1 cellular context compared by ENCODE assay signal in genomic region chr9:93119953-93120845, GRCh38.
TF ChIP-seq lines count a peak whose summit lies in the region.

No MANE protein-coding gene starts in this region.

TF ChIP-seq in K562, 482 proteins besides CTCF, POLR2A, EP300 and RAD21 (continued from another document and continues in another):
- no peak for TF ChIP-seq RERE (CRISPR knock-in tag; IDR thresholded peaks at IDR 0.05; ENCODE audit: borderline replicate concordance)
- no peak for TF ChIP-seq ZFPM2 (CRISPR knock-in tag; IDR thresholded peaks at IDR 0.05)
- TF ChIP-seq NKRF (IDR thresholded peaks at IDR 0.05; ENCODE audit: borderline replicate concordance): no peak
- no peak for TF ChIP-seq DNMT1 (IDR thresholded peaks at IDR 0.05)
- no peak for TF ChIP-seq MBD1 (CRISPR knock-in tag; IDR thresholded peaks at IDR 0.05)
- no peak for TF ChIP-seq ZNF23 (CRISPR knock-in tag; IDR thresholded peaks at IDR 0.05)
- TF ChIP-seq ZNF224 (CRISPR knock-in tag; IDR thresholded peaks at IDR 0.05): no peak
- no peak for TF ChIP-seq PURB (CRISPR knock-in tag; IDR thresholded peaks at IDR 0.05; ENCODE audit: low read depth)
- TF ChIP-seq NCOA6 (IDR thresholded peaks at IDR 0.05): no peak
- no peak for TF ChIP-seq HNRNPK (IDR thresholded peaks at IDR 0.05; ENCODE audit: low read depth, low read length, poor library complexity, severe bottlenecking)
- TF ChIP-seq NRF1 (conservative IDR thresholded peaks at IDR 0.05 in 1 of 2, IDR thresholded peaks at IDR 0.05 in 1 of 2): peak; percentile 66 to 75; a peak in 3 of 4 replicates
- no peak for TF ChIP-seq HDAC8 (tag; IDR thresholded peaks at IDR 0.05)
- no peak for TF ChIP-seq ZNF263 (CRISPR knock-in tag; IDR thresholded peaks at IDR 0.05; ENCODE audit: borderline replicate concordance)
- no peak for TF ChIP-seq ILK (tag; IDR thresholded peaks at IDR 0.05; ENCODE audit: borderline replicate concordance, low read depth)
- TF ChIP-seq ELF2 (CRISPR knock-in tag; IDR thresholded peaks at IDR 0.05): no peak
- TF ChIP-seq ZNF512 (tag; IDR thresholded peaks at IDR 0.05): no peak
- no peak for TF ChIP-seq ZNF561 (CRISPR knock-in tag; conservative IDR thresholded peaks at IDR 0.05)
- peak; percentile 42; the same call in 1 of the 2 replicates for TF ChIP-seq ESRRA (IDR thresholded peaks at IDR 0.05; ENCODE audit: borderline replicate concordance, low read depth)
- TF ChIP-seq BCOR (IDR thresholded peaks at IDR 0.05): no peak
- TF ChIP-seq FOXA1 (IDR thresholded peaks at IDR 0.05; ENCODE audit: borderline replicate concordance): no peak
- TF ChIP-seq ZNF3 (CRISPR knock-in tag; IDR thresholded peaks at IDR 0.05): no peak
- no peak for TF ChIP-seq DMBX1 (CRISPR knock-in tag; IDR thresholded peaks at IDR 0.05; ENCODE audit: borderline replicate concordance)
- TF ChIP-seq FOXA3 (CRISPR knock-in tag; conservative IDR thresholded peaks at IDR 0.05 in 1 of 2, IDR thresholded peaks at IDR 0.05 in 1 of 2): no peak
- no peak for TF ChIP-seq ZNF507 (tag; conservative IDR thresholded peaks at IDR 0.05)
- TF ChIP-seq CREB3 (tag; conservative IDR thresholded peaks at IDR 0.05; ENCODE audit: low read depth): no peak
- TF ChIP-seq ZNF75A (CRISPR knock-in tag; IDR thresholded peaks at IDR 0.05): no peak
- 0 out of 2 replicates have a peak, but pooled peaks have one; percentile 26 for TF ChIP-seq SAFB (IDR thresholded peaks at IDR 0.05; ENCODE audit: borderline replicate concordance, low read depth, low read length)
- TF ChIP-seq VEZF1 (CRISPR knock-in tag; IDR thresholded peaks at IDR 0.05): peak; percentile 90
- no peak for TF ChIP-seq DEAF1 (CRISPR knock-in tag; IDR thresholded peaks at IDR 0.05)
- TF ChIP-seq RB1 (IDR thresholded peaks at IDR 0.05; ENCODE audit: low read depth): no peak; the same call in 1 of the 2 replicates
- TF ChIP-seq TAF1 (IDR thresholded peaks at IDR 0.05; ENCODE audit: control insufficient read depth, extremely low read depth, insufficient read depth, low read length, severe bottlenecking): no peak
- no peak for TF ChIP-seq TAF15 (IDR thresholded peaks at IDR 0.05; ENCODE audit: low read depth, low read length)
- TF ChIP-seq LCOR (CRISPR knock-in tag; IDR thresholded peaks at IDR 0.05): no peak
- TF ChIP-seq ZNF165 (CRISPR knock-in tag; IDR thresholded peaks at IDR 0.05; ENCODE audit: borderline replicate concordance): no peak
- no peak for TF ChIP-seq RBM15 (IDR thresholded peaks at IDR 0.05; ENCODE audit: insufficient read depth, low read length)
- no peak for TF ChIP-seq HMG20B (CRISPR knock-in tag; IDR thresholded peaks at IDR 0.05)
- no peak for TF ChIP-seq ZBTB5 (IDR thresholded peaks at IDR 0.05)
- no peak for TF ChIP-seq ADNP (tag; IDR thresholded peaks at IDR 0.05)
- TF ChIP-seq ZBTB7A (IDR thresholded peaks at IDR 0.05; ENCODE audit: borderline replicate concordance, control insufficient read depth, low read depth, low read length): no peak
- TF ChIP-seq JUN (IDR thresholded peaks at IDR 0.05; ENCODE audit: borderline replicate concordance, low read depth, low read length): peak; percentile 87; the same call in 1 of the 2 replicates
- peak; percentile 55; the same call in 1 of the 2 replicates for TF ChIP-seq JUN (CRISPR knock-in tag; IDR thresholded peaks at IDR 0.05; ENCODE audit: borderline replicate concordance)
- TF ChIP-seq MED1 (CRISPR knock-in tag; IDR thresholded peaks at IDR 0.05; ENCODE audit: borderline replicate concordance): no peak
- TF ChIP-seq ZNF184 (CRISPR knock-in tag; IDR thresholded peaks at IDR 0.05): no peak
- TF ChIP-seq ZBTB17 (CRISPR knock-in tag; IDR thresholded peaks at IDR 0.05): no peak
- no peak for TF ChIP-seq CREB1 (IDR thresholded peaks at IDR 0.05)
- no peak for TF ChIP-seq CREB1 (CRISPR knock-in tag; IDR thresholded peaks at IDR 0.05)
- TF ChIP-seq ZSCAN32 (CRISPR knock-in tag; IDR thresholded peaks at IDR 0.05): no peak
- TF ChIP-seq SP1 (CRISPR knock-in tag; IDR thresholded peaks at IDR 0.05): no peak
